16 cellular contexts compared by ENCODE assay signal in genomic region chr2:54240515-54241219, GRCh38. TPM values are rescaled to one million over a fixed set of nuclear protein-coding genes. Genes with fewer than 3 reads are reported as not detected.
DNase-seq lines count a peak whose midpoint lies in the region; ATAC-seq and TF ChIP-seq lines count a peak whose summit lies in the region.
"Had no signal": no experiment of that assay in that cellular context is flagged by ENCODE, and none has a peak within 500 bp of the region (broad histone marks: within the 10 kb centered on the region; RNA-seq: fewer than 3 reads in every experiment).

No MANE protein-coding gene starts in this region.

- no peak overlapping the region for H3K4me3 Mint-ChIP-seq in natural killer cell
- H3K4me3 Mint-ChIP-seq: activated CD8-positive, alpha-beta T cell treated with anti-CD3 and anti-CD28 coated beads, Interleukin-2, amount 10 ng/mL, durations not matched to agents 7 days and 5 days; naive thymus-derived CD8-positive, alpha-beta T cell; stimulated activated naive CD8-positive, alpha-beta T cell treated with anti-CD3 and anti-CD28 coated beads, Interleukin-15, Interleukin-2, amounts not matched to agents 100 ng/mL and 50 ng/mL, for 24 hours had no signal

- H3K36me3 Mint-ChIP-seq in natural killer cell: peaks cover 3% of the 10 kb centered on the region

- ATAC-seq in natural killer cell (no peak), GM21576 (IDR thresholded peaks at IDR 0.05; ENCODE audit: unreplicated experiment) (no peak)
- ATAC-seq: activated CD8-positive, alpha-beta T cell treated with anti-CD3 and anti-CD28 coated beads, Interleukin-2, amount 10 ng/mL, durations not matched to agents 7 days and 5 days; activated naive CD4-positive, alpha-beta T cell treated with anti-CD3 and anti-CD28 coated beads, Interleukin-2, amount 50 U/mL, for 72 hours; naive thymus-derived CD8-positive, alpha-beta T cell had no signal

- H3K27ac Mint-ChIP-seq in natural killer cell: no peak overlapping the region
- H3K27ac Mint-ChIP-seq: activated CD8-positive, alpha-beta T cell treated with anti-CD3 and anti-CD28 coated beads, Interleukin-2, amount 10 ng/mL, durations not matched to agents 7 days and 5 days; activated naive CD4-positive, alpha-beta T cell treated with anti-CD3 and anti-CD28 coated beads, Interleukin-2, amount 50 U/mL, for 72 hours; naive thymus-derived CD8-positive, alpha-beta T cell; stimulated activated naive CD8-positive, alpha-beta T cell treated with anti-CD3 and anti-CD28 coated beads, Interleukin-15, Interleukin-2, amounts not matched to agents 100 ng/mL and 50 ng/mL, for 24 hours had no signal

- intact Hi-C loops in posterior vena cava (cut with DNase I): no loop called here
- intact Hi-C loops in natural killer cell (cut with micrococcal nuclease): no loop called here

- H3K9me3 Mint-ChIP-seq in natural killer cell: peaks cover 4 to 5% of the 10 kb centered on the region in 2 donors

- H3K4me1 Mint-ChIP-seq in natural killer cell: no peaks in the 10 kb centered on the region

- H3K4me3 ChIP-seq in AG10803 (ENCODE audit: low read length) (no peak overlapping the region), fibroblast of villous mesenchyme (ENCODE audit: low read depth, low read length) (no peak overlapping the region)

- DNase-seq in AG10803 (ENCODE audit: low read depth) (peak; percentile 59), RPMI7951 (ENCODE audit: low read depth) (peak; percentile 38), fibroblast of villous mesenchyme (ENCODE audit: low read depth) (peak; percentile 6), posterior vena cava (ENCODE audit: low spot score) (peak; percentile 82), NCI-H2081 (lab: John Stamatoyannopoulos, UW) (no peak), natural killer cell (no peak), GOT3 (lab: John Stamatoyannopoulos, UW) (no peak)
- DNase-seq: activated CD8-positive, alpha-beta T cell treated with anti-CD3 and anti-CD28 coated beads, Interleukin-2, amount 10 ng/mL, durations not matched to agents 7 days and 5 days; AML-193; naive thymus-derived CD8-positive, alpha-beta T cell; NCI-H1694 treated with DMSO at 0.1 percent for 48 hours; stimulated activated CD4-positive, alpha-beta T cell treated with anti-CD3 and anti-CD28 coated beads, Interleukin-2, amount 100 ng/mL, for 24 hours; T-helper 9 cell had no signal

- no peaks in the 10 kb centered on the region for H3K27me3 Mint-ChIP-seq in natural killer cell (ENCODE audit: low read depth in 2 of 2)
- H3K27me3 Mint-ChIP-seq: naive thymus-derived CD8-positive, alpha-beta T cell; stimulated activated naive CD8-positive, alpha-beta T cell treated with anti-CD3 and anti-CD28 coated beads, Interleukin-15, Interleukin-2, amounts not matched to agents 100 ng/mL and 50 ng/mL, for 24 hours had no signal

- TF ChIP-seq CTCF in AG10803 (conservative IDR thresholded peaks at IDR 0.05; ENCODE audit: low read length): no peak
- TF ChIP-seq CTCF in fibroblast of villous mesenchyme (IDR thresholded peaks at IDR 0.05; ENCODE audit: insufficient read depth, low read depth, low read length): no peak
- no peak for TF ChIP-seq CTCF in natural killer cell (IDR thresholded peaks at IDR 0.05)

RNA-seq across cellular contexts. Expression of gene TSPYL6, which starts 15.4 kb away (rescaled TPM):
- total RNA-seq in RPMI7951 (2014; rRNA removed; shearing (Covaris generic)): not detected in 2 replicates
- total RNA-seq in fibroblast of villous mesenchyme: not detected in 2 replicates
- total RNA-seq in posterior vena cava: not detected
- not detected for total RNA-seq in natural killer cell
- total RNA-seq: activated CD8-positive, alpha-beta T cell treated with anti-CD3 and anti-CD28 coated beads, Interleukin-2, amount 10 ng/mL, durations not matched to agents 7 days and 5 days; activated naive CD4-positive, alpha-beta T cell treated with anti-CD3 and anti-CD28 coated beads, Interleukin-2, amount 50 U/mL, for 72 hours; naive thymus-derived CD8-positive, alpha-beta T cell had no signal

Comparison
In these comparisons a context has a peak if more than half of its experiments do, and no peak if none do; other contexts are left out.
1. DNase-seq: peak in AG10803 (single experiment), RPMI7951 (single experiment), fibroblast of villous mesenchyme (single experiment) and posterior vena cava (single experiment); none in NCI-H2081 (0 of 2), natural killer cell (single experiment) and GOT3 (single experiment).